ENCODE assay signal across 1 cellular context in genomic region chr1:41432481-41433280, GRCh38.
TF ChIP-seq lines count a peak whose summit lies in the region.

No MANE protein-coding gene starts in this region.

TF ChIP-seq in HepG2, 621 proteins besides CTCF, POLR2A, EP300 and RAD21 (continued from another document and continues in another):
- TF ChIP-seq, protein P1, sequence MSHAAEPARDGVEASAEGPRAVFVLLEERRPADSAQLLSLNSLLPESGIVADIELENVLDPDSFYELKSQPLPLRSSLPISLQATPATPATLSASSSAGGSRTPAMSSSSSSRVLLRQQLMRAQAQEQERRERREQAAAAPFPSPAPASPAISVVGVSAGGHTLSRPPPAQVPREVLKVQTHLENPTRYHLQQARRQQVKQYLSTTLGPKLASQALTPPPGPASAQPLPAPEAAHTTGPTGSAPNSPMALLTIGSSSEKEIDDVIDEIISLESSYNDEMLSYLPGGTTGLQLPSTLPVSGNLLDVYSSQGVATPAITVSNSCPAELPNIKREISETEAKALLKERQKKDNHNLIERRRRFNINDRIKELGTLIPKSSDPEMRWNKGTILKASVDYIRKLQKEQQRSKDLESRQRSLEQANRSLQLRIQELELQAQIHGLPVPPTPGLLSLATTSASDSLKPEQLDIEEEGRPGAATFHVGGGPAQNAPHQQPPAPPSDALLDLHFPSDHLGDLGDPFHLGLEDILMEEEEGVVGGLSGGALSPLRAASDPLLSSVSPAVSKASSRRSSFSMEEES (CRISPR knock-in tag; IDR thresholded peaks at IDR 0.05) = no peak
- no peak for TF ChIP-seq HDAC6 (IDR thresholded peaks at IDR 0.05; ENCODE audit: low read depth, low read length)
- TF ChIP-seq, protein P2, sequence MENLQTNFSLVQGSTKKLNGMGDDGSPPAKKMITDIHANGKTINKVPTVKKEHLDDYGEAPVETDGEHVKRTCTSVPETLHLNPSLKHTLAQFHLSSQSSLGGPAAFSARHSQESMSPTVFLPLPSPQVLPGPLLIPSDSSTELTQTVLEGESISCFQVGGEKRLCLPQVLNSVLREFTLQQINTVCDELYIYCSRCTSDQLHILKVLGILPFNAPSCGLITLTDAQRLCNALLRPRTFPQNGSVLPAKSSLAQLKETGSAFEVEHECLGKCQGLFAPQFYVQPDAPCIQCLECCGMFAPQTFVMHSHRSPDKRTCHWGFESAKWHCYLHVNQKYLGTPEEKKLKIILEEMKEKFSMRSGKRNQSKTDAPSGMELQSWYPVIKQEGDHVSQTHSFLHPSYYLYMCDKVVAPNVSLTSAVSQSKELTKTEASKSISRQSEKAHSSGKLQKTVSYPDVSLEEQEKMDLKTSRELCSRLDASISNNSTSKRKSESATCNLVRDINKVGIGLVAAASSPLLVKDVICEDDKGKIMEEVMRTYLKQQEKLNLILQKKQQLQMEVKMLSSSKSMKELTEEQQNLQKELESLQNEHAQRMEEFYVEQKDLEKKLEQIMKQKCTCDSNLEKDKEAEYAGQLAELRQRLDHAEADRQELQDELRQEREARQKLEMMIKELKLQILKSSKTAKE (CRISPR knock-in tag; IDR thresholded peaks at IDR 0.05; ENCODE audit: borderline replicate concordance) = no peak
- TF ChIP-seq ZNF225 (CRISPR knock-in tag; IDR thresholded peaks at IDR 0.05) = 0 out of 2 replicates have a peak, but pooled peaks have one; percentile 19
- no peak for TF ChIP-seq ASH2L (IDR thresholded peaks at IDR 0.05; ENCODE audit: insufficient read length, low read depth, low read length)
- 0 out of 2 replicates have a peak, but pooled peaks have one; percentile 26 for TF ChIP-seq JUND (CRISPR knock-in tag; IDR thresholded peaks at IDR 0.05)
- no peak for TF ChIP-seq ISX (CRISPR knock-in tag; conservative IDR thresholded peaks at IDR 0.05)
- 0 out of 2 replicates have a peak, but pooled peaks have one; percentile 36 for TF ChIP-seq SP4 (CRISPR knock-in tag; IDR thresholded peaks at IDR 0.05)
- no peak for TF ChIP-seq HHEX (CRISPR knock-in tag; IDR thresholded peaks at IDR 0.05)
- TF ChIP-seq, protein P3, sequence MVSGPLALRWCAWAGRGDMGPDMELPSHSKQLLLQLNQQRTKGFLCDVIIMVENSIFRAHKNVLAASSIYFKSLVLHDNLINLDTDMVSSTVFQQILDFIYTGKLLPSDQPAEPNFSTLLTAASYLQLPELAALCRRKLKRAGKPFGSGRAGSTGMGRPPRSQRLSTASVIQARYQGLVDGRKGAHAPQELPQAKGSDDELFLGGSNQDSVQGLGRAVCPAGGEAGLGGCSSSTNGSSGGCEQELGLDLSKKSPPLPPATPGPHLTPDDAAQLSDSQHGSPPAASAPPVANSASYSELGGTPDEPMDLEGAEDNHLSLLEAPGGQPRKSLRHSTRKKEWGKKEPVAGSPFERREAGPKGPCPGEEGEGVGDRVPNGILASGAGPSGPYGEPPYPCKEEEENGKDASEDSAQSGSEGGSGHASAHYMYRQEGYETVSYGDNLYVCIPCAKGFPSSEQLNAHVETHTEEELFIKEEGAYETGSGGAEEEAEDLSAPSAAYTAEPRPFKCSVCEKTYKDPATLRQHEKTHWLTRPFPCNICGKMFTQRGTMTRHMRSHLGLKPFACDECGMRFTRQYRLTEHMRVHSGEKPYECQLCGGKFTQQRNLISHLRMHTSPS (CRISPR knock-in tag; IDR thresholded peaks at IDR 0.05; ENCODE audit: low read depth) = no peak
- TF ChIP-seq GATAD2A (CRISPR knock-in tag; IDR thresholded peaks at IDR 0.05) = 0 out of 2 replicates have a peak, but pooled peaks have one; percentile 12
- 0 out of 2 replicates have a peak, but pooled peaks have one; percentile 22 for TF ChIP-seq ZMYM2 (CRISPR knock-in tag; IDR thresholded peaks at IDR 0.05)
- no peak for TF ChIP-seq CENPBD1 (CRISPR knock-in tag; IDR thresholded peaks at IDR 0.05; ENCODE audit: borderline replicate concordance, low read depth)
- TF ChIP-seq MEIS1 (CRISPR knock-in tag; IDR thresholded peaks at IDR 0.05; ENCODE audit: borderline replicate concordance) = no peak
- no peak for TF ChIP-seq ZNF136 (CRISPR knock-in tag; IDR thresholded peaks at IDR 0.05; ENCODE audit: low read depth)
- TF ChIP-seq TAF1 (CRISPR knock-in tag; IDR thresholded peaks at IDR 0.05) = no peak
- no peak for TF ChIP-seq ZMYM4 (CRISPR knock-in tag; IDR thresholded peaks at IDR 0.05)
- no peak for TF ChIP-seq THAP11 (CRISPR knock-in tag; IDR thresholded peaks at IDR 0.05)
- no peak for TF ChIP-seq ZFP36 (IDR thresholded peaks at IDR 0.05; ENCODE audit: borderline replicate concordance, low read depth, low read length, partially characterized antibody)
- no peak for TF ChIP-seq NR0B2 (CRISPR knock-in tag; IDR thresholded peaks at IDR 0.05)
- peak; percentile 97 for TF ChIP-seq ZNF629 (CRISPR knock-in tag; conservative IDR thresholded peaks at IDR 0.05)
- TF ChIP-seq, protein P4, sequence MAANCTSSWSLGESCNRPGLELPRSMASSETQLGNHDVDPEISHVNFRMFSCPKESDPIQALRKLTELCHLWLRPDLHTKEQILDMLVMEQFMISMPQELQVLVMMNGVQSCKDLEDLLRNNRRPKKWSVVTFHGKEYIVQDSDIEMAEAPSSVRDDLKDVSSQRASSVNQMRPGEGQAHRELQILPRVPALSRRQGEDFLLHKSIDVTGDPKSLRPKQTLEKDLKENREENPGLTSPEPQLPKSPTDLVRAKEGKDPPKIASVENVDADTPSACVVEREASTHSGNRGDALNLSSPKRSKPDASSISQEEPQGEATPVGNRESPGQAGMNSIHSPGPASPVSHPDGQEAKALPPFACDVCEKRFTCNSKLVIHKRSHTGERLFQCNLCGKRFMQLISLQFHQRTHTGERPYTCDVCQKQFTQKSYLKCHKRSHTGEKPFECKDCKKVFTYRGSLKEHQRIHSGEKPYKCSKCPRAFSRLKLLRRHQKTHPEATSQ (CRISPR knock-in tag; IDR thresholded peaks at IDR 0.05; ENCODE audit: borderline replicate concordance) = no peak
- TF ChIP-seq, protein P5, sequence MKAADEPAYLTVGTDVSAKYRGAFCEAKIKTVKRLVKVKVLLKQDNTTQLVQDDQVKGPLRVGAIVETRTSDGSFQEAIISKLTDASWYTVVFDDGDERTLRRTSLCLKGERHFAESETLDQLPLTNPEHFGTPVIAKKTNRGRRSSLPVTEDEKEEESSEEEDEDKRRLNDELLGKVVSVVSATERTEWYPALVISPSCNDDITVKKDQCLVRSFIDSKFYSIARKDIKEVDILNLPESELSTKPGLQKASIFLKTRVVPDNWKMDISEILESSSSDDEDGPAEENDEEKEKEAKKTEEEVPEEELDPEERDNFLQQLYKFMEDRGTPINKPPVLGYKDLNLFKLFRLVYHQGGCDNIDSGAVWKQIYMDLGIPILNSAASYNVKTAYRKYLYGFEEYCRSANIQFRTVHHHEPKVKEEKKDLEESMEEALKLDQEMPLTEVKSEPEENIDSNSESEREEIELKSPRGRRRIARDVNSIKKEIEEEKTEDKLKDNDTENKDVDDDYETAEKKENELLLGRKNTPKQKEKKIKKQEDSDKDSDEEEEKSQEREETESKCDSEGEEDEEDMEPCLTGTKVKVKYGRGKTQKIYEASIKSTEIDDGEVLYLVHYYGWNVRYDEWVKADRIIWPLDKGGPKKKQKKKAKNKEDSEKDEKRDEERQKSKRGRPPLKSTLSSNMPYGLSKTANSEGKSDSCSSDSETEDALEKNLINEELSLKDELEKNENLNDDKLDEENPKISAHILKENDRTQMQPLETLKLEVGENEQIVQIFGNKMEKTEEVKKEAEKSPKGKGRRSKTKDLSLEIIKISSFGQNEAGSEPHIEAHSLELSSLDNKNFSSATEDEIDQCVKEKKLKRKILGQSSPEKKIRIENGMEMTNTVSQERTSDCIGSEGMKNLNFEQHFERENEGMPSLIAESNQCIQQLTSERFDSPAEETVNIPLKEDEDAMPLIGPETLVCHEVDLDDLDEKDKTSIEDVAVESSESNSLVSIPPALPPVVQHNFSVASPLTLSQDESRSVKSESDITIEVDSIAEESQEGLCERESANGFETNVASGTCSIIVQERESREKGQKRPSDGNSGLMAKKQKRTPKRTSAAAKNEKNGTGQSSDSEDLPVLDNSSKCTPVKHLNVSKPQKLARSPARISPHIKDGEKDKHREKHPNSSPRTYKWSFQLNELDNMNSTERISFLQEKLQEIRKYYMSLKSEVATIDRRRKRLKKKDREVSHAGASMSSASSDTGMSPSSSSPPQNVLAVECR (CRISPR knock-in tag; IDR thresholded peaks at IDR 0.05; ENCODE audit: borderline replicate concordance) = no peak
- TF ChIP-seq, protein P6, sequence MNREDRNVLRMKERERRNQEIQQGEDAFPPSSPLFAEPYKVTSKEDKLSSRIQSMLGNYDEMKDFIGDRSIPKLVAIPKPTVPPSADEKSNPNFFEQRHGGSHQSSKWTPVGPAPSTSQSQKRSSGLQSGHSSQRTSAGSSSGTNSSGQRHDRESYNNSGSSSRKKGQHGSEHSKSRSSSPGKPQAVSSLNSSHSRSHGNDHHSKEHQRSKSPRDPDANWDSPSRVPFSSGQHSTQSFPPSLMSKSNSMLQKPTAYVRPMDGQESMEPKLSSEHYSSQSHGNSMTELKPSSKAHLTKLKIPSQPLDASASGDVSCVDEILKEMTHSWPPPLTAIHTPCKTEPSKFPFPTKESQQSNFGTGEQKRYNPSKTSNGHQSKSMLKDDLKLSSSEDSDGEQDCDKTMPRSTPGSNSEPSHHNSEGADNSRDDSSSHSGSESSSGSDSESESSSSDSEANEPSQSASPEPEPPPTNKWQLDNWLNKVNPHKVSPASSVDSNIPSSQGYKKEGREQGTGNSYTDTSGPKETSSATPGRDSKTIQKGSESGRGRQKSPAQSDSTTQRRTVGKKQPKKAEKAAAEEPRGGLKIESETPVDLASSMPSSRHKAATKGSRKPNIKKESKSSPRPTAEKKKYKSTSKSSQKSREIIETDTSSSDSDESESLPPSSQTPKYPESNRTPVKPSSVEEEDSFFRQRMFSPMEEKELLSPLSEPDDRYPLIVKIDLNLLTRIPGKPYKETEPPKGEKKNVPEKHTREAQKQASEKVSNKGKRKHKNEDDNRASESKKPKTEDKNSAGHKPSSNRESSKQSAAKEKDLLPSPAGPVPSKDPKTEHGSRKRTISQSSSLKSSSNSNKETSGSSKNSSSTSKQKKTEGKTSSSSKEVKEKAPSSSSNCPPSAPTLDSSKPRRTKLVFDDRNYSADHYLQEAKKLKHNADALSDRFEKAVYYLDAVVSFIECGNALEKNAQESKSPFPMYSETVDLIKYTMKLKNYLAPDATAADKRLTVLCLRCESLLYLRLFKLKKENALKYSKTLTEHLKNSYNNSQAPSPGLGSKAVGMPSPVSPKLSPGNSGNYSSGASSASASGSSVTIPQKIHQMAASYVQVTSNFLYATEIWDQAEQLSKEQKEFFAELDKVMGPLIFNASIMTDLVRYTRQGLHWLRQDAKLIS (CRISPR knock-in tag; IDR thresholded peaks at IDR 0.05) = no peak
- TF ChIP-seq DNMT1 (CRISPR knock-in tag; IDR thresholded peaks at IDR 0.05) = no peak; the same call in 1 of the 2 replicates
- TF ChIP-seq KDM6A (CRISPR knock-in tag; IDR thresholded peaks at IDR 0.05; ENCODE audit: low read depth) = no peak
- no peak for TF ChIP-seq ARID3A (IDR thresholded peaks at IDR 0.05; ENCODE audit: low read depth, low read length)
- TF ChIP-seq SPEN (CRISPR knock-in tag; IDR thresholded peaks at IDR 0.05; ENCODE audit: low read depth) = peak; percentile 50; the same call in 1 of the 2 replicates
- peak; percentile 55 for TF ChIP-seq ZNF687 (CRISPR knock-in tag; IDR thresholded peaks at IDR 0.05)
- no peak for TF ChIP-seq ZNF749 (CRISPR knock-in tag; IDR thresholded peaks at IDR 0.05; ENCODE audit: borderline replicate concordance)
- TF ChIP-seq SAP130 (CRISPR knock-in tag; IDR thresholded peaks at IDR 0.05; ENCODE audit: low read depth) = no peak
- no peak for TF ChIP-seq ZNF841 (CRISPR knock-in tag; IDR thresholded peaks at IDR 0.05; ENCODE audit: borderline replicate concordance)
